In genomic region chr2:186027922-186028321, GRCh38 we compare ENCODE assay signal across 21 cellular contexts.
DNase-seq lines count a peak whose midpoint lies in the region; ATAC-seq, FAIRE-seq and TF ChIP-seq lines count a peak whose summit lies in the region.
"Had no signal": no experiment of that assay in that cellular context is flagged by ENCODE, and none has a peak within 500 bp of the region (broad histone marks: within the 10 kb centered on the region; RNA-seq: fewer than 3 reads in every experiment).

No MANE protein-coding gene starts in this region.

- TF ChIP-seq POLR2A in H54 (IDR thresholded peaks at IDR 0.05; ENCODE audit: low read depth, low read length) (no peak), ovary (IDR thresholded peaks at IDR 0.05) (no peak)

- no peak overlapping the region for H3K4me3 ChIP-seq in ovary
- H3K4me3 ChIP-seq: hepatocyte, prostate gland, testis had no signal

- H3K27ac ChIP-seq in ovary: no peak overlapping the region
- H3K27ac ChIP-seq: hepatocyte, prostate gland, RWPE1, testis had no signal

- 83 to 94% (median 91%) methylated on average over 2 of the region's 2 CpGs for WGBS in ovary, 3 donors

- H3K27me3 ChIP-seq in ovary: no peaks in the 10 kb centered on the region
- H3K27me3 ChIP-seq: hepatocyte, testis had no signal

- peak overlapping the region; percentile 3 for H3K27ac Mint-ChIP-seq in memory B cell
- H3K27ac Mint-ChIP-seq: natural killer cell treated with Interleukin-12 subunit alpha and Interleukin-12 subunit beta and Interleukin-15 and Interleukin-18, amount 100 ng/mL, for 72 hours had no signal

- H3K9me3 Mint-ChIP-seq in memory B cell: no peaks in the 10 kb centered on the region

- no peak overlapping the region for H3K4me3 Mint-ChIP-seq in memory B cell
- H3K4me3 Mint-ChIP-seq: natural killer cell treated with Interleukin-12 subunit alpha and Interleukin-12 subunit beta and Interleukin-15 and Interleukin-18, amount 100 ng/mL, for 72 hours had no signal

- no peak for TF ChIP-seq EP300 in ovary (IDR thresholded peaks at IDR 0.05)

- H3K4me1 Mint-ChIP-seq in memory B cell: peaks cover 14% of the 10 kb centered on the region

- FAIRE-seq in H54 (lab: Jason Lieb, UNC): peak; percentile 60
- FAIRE-seq: endometrium, keratinocyte, small intestine had no signal

- peak; percentile 64 for ATAC-seq in GM18868 (IDR thresholded peaks at IDR 0.05; ENCODE audit: unreplicated experiment)
- ATAC-seq in HG03378 (IDR thresholded peaks at IDR 0.05; ENCODE audit: unreplicated experiment): peak; percentile 70
- peak; percentile 66 for ATAC-seq in memory B cell (ENCODE audit: low read depth)
- ATAC-seq: natural killer cell treated with Interleukin-12 subunit alpha and Interleukin-12 subunit beta and Interleukin-15 and Interleukin-18, amount 100 ng/mL, for 72 hours had no signal

- no peaks in the 10 kb centered on the region for H3K36me3 ChIP-seq in ovary
- H3K36me3 ChIP-seq: prostate gland had no signal

- no peaks in the 10 kb centered on the region for H3K4me1 ChIP-seq in ovary (ENCODE audit: insufficient read depth)
- H3K4me1 ChIP-seq: Caco-2, prostate gland, testis had no signal

- DNase-seq in H54 (ENCODE audit: insufficient read length, low spot score) (no peak), memory B cell (ENCODE audit: low spot score in 2 of 2) (no peak), activated gamma-delta T cell (lab: John Stamatoyannopoulos, UW) (no peak), ovary (no peak), NCI-H2196 treated with DMSO at 0.1 percent for 48 hours (lab: John Stamatoyannopoulos, UW; ENCODE audit: unreplicated experiment) (no peak)
- DNase-seq: activated naive CD4-positive, alpha-beta T cell treated with anti-CD3 and anti-CD28 coated beads, Interleukin-2, amount 50 U/mL, for 16 hours; Caco-2; NCI-H1105; NCI-H526 treated with DMSO at 0.1 percent for 48 hours; small intestine; stimulated activated CD4-positive, alpha-beta T cell treated with anti-CD3 and anti-CD28 coated beads, Interleukin-4, amount 100 ng/mL, for 24 hours; SW 1271; testis had no signal

- no peaks in the 10 kb centered on the region for H3K9me3 ChIP-seq in ovary
- H3K9me3 ChIP-seq: Caco-2, prostate gland, testis had no signal

- no peaks in the 10 kb centered on the region for H3K27me3 Mint-ChIP-seq in memory B cell
- H3K27me3 Mint-ChIP-seq: natural killer cell treated with Interleukin-12 subunit alpha and Interleukin-12 subunit beta and Interleukin-15 and Interleukin-18, amount 100 ng/mL, for 72 hours had no signal

- peaks cover 4% of the 10 kb centered on the region for H3K36me3 Mint-ChIP-seq in memory B cell
- H3K36me3 Mint-ChIP-seq: natural killer cell treated with Interleukin-12 subunit alpha and Interleukin-12 subunit beta and Interleukin-15 and Interleukin-18, amount 100 ng/mL, for 72 hours had no signal

- no peak for TF ChIP-seq CTCF in ovary (IDR thresholded peaks at IDR 0.05)

- intact Hi-C loops in ovary (cut with DNase I): no loop called here
